12 cellular contexts compared by ENCODE assay signal in genomic region chr12:93894391-93895095, GRCh38.
DNase-seq lines count a peak whose midpoint lies in the region; ATAC-seq and TF ChIP-seq lines count a peak whose summit lies in the region.
"Had no signal": no experiment of that assay in that cellular context is flagged by ENCODE, and none has a peak within 500 bp of the region (broad histone marks: within the 10 kb centered on the region; RNA-seq: fewer than 3 reads in every experiment).

No MANE protein-coding gene starts in this region.

- no peaks in the 10 kb centered on the region for H3K36me3 ChIP-seq in heart right ventricle

- H3K4me3 Mint-ChIP-seq in T-helper 2 cell treated with Interferon-gamma antibody and Interleukin-4, amounts not matched to agents 5 μg/mL and 100 μg/mL, for 36 hours = no peak overlapping the region
- H3K4me3 Mint-ChIP-seq: CD8-positive, alpha-beta T cell; IgD-negative memory B cell; memory B cell; stimulated activated memory B cell treated with anti-CD40 and anti-IgM and Interleukin-4, amounts not matched to agents 10 μg/mL and 1 μg/mL and 100 μg/mL, for 72 hours had no signal

- WGBS in heart right ventricle, 2 donors = 4% methylated on average over 17 of the region's 17 CpGs

- H3K27ac Mint-ChIP-seq in T-helper 2 cell treated with Interferon-gamma antibody and Interleukin-4, amounts not matched to agents 5 μg/mL and 100 μg/mL, for 36 hours = no peak overlapping the region
- H3K27ac Mint-ChIP-seq: CD8-positive, alpha-beta T cell; IgD-negative memory B cell; memory B cell; stimulated activated memory B cell treated with anti-CD40 and anti-IgM and Interleukin-4, amounts not matched to agents 10 μg/mL and 1 μg/mL and 100 μg/mL, for 72 hours had no signal

- H3K9me3 Mint-ChIP-seq in T-helper 2 cell treated with Interferon-gamma antibody and Interleukin-4, amounts not matched to agents 5 μg/mL and 100 μg/mL, for 36 hours = no peaks in the 10 kb centered on the region
- H3K9me3 Mint-ChIP-seq: CD8-positive, alpha-beta T cell; IgD-negative memory B cell; memory B cell; stimulated activated memory B cell treated with anti-CD40 and anti-IgM and Interleukin-4, amounts not matched to agents 10 μg/mL and 1 μg/mL and 100 μg/mL, for 72 hours had no signal

- DNase-seq in Ammon's horn (ENCODE audit: low spot score) (peak; percentile 83), heart right ventricle (peak; percentile 85 to 95), posterior cingulate gyrus (peak; percentile 51 to 95 (median 70)), GM13977 (ENCODE audit: low spot score) (no peak), islet precursor cell (no peak)
- DNase-seq in T-helper 2 cell treated with Interferon-gamma antibody and Interleukin-4, amounts not matched to agents 5 μg/mL and 100 μg/mL, for 36 hours (ENCODE audit: low spot score) = no peak
- DNase-seq: CD8-positive, alpha-beta T cell had no signal

- peak in 2 of 9 donors; percentile 5 to 8 for TF ChIP-seq CTCF in heart right ventricle (IDR thresholded peaks at IDR 0.05)
- TF ChIP-seq CTCF in GM13977 (IDR thresholded peaks at IDR 0.05; ENCODE audit: extremely low read depth, insufficient read depth, missing control alignments) = no peak

- no peaks in the 10 kb centered on the region for H3K9me3 ChIP-seq in heart right ventricle

- peak; percentile 88 to 96 (median 90) for ATAC-seq in heart right ventricle
- no peak for ATAC-seq in GM21737 (IDR thresholded peaks at IDR 0.05; ENCODE audit: unreplicated experiment)
- ATAC-seq: CD8-positive, alpha-beta T cell; stimulated activated memory B cell treated with anti-CD40 and anti-IgM and Interleukin-4, amounts not matched to agents 10 μg/mL and 1 μg/mL and 100 μg/mL, for 72 hours had no signal

- intact Hi-C loops in heart right ventricle (cut with DNase I) = loop anchor here in 7 of 10 donors (1.0 to 10.0 kb wide), 20 partner anchors 53 to 327 kb away; partner anchors contain the start of genes CRADD (in 2 of the 7) and SOCS2 (in 1 of the 7)
- intact Hi-C loops in posterior cingulate gyrus (cut with DNase I) = loop anchor here (10.0 kb wide), 1 partner anchor 80 kb away; no protein-coding TSS in a partner anchor

- H3K27ac ChIP-seq in angular gyrus (ENCODE audit: low read depth, low read length) (peak overlapping the region; percentile 65), heart right ventricle (peak overlapping the region; percentile 70 to 94 (median 86))

- peak overlapping the region in 7 of 10 donors; percentile 7 to 35 (median 28) for H3K4me3 ChIP-seq in heart right ventricle

- peaks cover 9% of the 10 kb centered on the region for H3K36me3 Mint-ChIP-seq in T-helper 2 cell treated with Interferon-gamma antibody and Interleukin-4, amounts not matched to agents 5 μg/mL and 100 μg/mL, for 36 hours (ENCODE audit: low read depth)
- H3K36me3 Mint-ChIP-seq: CD8-positive, alpha-beta T cell; memory B cell; stimulated activated memory B cell treated with anti-CD40 and anti-IgM and Interleukin-4, amounts not matched to agents 10 μg/mL and 1 μg/mL and 100 μg/mL, for 72 hours had no signal

- in situ Hi-C loops in GM13977 (cut with MboI; ENCODE audit: low pct_unique_long_range_greater_than_20kb, low sequenced_read_pairs, unreplicated experiment) = no loop called here

- H3K27me3 ChIP-seq in heart right ventricle = no peaks in the 10 kb centered on the region

- H3K4me1 Mint-ChIP-seq in T-helper 2 cell treated with Interferon-gamma antibody and Interleukin-4, amounts not matched to agents 5 μg/mL and 100 μg/mL, for 36 hours (ENCODE audit: low read depth) = peaks cover 58% of the 10 kb centered on the region
- H3K4me1 Mint-ChIP-seq: stimulated activated memory B cell treated with anti-CD40 and anti-IgM and Interleukin-4, amounts not matched to agents 10 μg/mL and 1 μg/mL and 100 μg/mL, for 72 hours had no signal

- H3K4me1 ChIP-seq in heart right ventricle = peaks cover 20 to 55% (median 42%) of the 10 kb centered on the region in 9 donors

- H3K27me3 Mint-ChIP-seq in T-helper 2 cell treated with Interferon-gamma antibody and Interleukin-4, amounts not matched to agents 5 μg/mL and 100 μg/mL, for 36 hours (ENCODE audit: low read depth) = peaks cover 3% of the 10 kb centered on the region

Comparison
In these comparisons a context has a peak if more than half of its experiments do, and no peak if none do; other contexts are left out.
1. DNase-seq: peak in Ammon's horn (single experiment), heart right ventricle (2 of 2) and posterior cingulate gyrus (10 of 10); none in GM13977 (single experiment), T-helper 2 cell treated with Interferon-gamma antibody and Interleukin-4, amounts not matched to agents 5 μg/mL and 100 μg/mL, for 36 hours (single experiment) and islet precursor cell (single experiment).